Comparison of ENCODE assay signal across 13 cellular contexts in the genomic region with DNA sequence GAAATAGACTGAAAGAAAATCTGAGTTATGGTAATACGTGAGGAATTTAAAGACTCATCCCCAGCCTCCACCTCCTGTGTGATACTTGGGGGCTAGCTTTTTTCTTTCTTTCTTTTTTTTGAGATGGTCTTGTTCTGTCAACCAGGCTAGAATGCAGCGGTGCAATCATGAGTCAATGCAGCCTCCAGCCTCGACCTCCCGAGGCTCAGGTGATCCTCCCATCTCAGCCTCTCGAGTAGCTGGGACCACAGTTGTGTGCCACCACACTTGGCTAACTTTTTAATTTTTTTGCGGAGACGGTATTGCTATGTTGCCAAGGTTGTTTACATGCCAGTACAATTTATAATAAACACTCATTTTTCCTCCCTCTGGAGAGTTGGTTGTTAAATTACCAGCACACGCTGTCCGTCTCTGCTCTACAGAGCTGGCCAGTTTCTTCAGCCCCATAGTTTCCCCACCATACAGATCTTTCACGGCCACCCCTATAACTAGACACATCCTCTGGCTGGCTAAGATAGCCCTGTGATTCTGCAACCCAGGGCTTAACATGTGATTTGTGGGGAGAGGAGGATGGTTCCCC. TPM values are rescaled to one million over a fixed set of nuclear protein-coding genes. Genes with fewer than 3 reads are reported as not detected.
DNase-seq lines count a peak whose midpoint lies in the region; ATAC-seq and TF ChIP-seq lines count a peak whose summit lies in the region.
"Had no signal": no experiment of that assay in that cellular context is flagged by ENCODE, and none has a peak within 500 bp of the region (broad histone marks: within the 10 kb centered on the region; RNA-seq: fewer than 3 reads in every experiment).

No MANE protein-coding gene starts in this region.

- H3K79me2 ChIP-seq in Karpas-422 (ENCODE audit: low read length) (no peaks in the 10 kb centered on the region), mammary epithelial cell (ENCODE audit: insufficient read depth, low read length) (peaks cover 52% of the 10 kb centered on the region)

- CTCF ChIA-PET in activated naive CD4-positive, alpha-beta T cell treated with anti-CD3 and anti-CD28 coated beads for 36 hours (lab: Charles Lee) = interaction anchor here (0.6 kb wide), 1 partner anchor 19 kb away, joined by 3 read pairs; no protein-coding TSS in a partner anchor
- CTCF ChIA-PET in mammary epithelial cell (lab: Charles Lee; ENCODE audit: low non-redundant PET) = no interaction called here

- H3K9me3 ChIP-seq in Karpas-422 (ENCODE audit: low read length) (no peaks in the 10 kb centered on the region), mammary epithelial cell (replicated peaks; ENCODE audit: insufficient read depth, low read length) (no peaks in the 10 kb centered on the region)
- H3K9me3 ChIP-seq: body of pancreas had no signal

- dilution Hi-C loops in mammary epithelial cell (cut with HindIII; ENCODE audit: low sequenced_read_pairs) = loop anchor here (5.0 kb wide), 1 partner anchor 52 kb away; no protein-coding TSS in a partner anchor

- TF ChIP-seq CTCF in mammary epithelial cell (conservative IDR thresholded peaks at IDR 0.05 in 1 of 2, IDR thresholded peaks at IDR 0.05 in 1 of 2; ENCODE audit: extremely low read depth in 1 of 2, insufficient read depth in 1 of 2, low read depth in 1 of 2, low read length in 2 of 2) = no peak

- H2AFZ ChIP-seq in Karpas-422 (ENCODE audit: low read length) (no peak overlapping the region), mammary epithelial cell (ENCODE audit: low read depth, low read length) (no peak overlapping the region)
- H2AFZ ChIP-seq: GM23248 had no signal

- H3K36me3 Mint-ChIP-seq in activated naive CD4-positive, alpha-beta T cell treated with anti-CD3 and anti-CD28 coated beads, Interleukin-2, amount 50 U/mL, for 24 hours = no peaks in the 10 kb centered on the region
- no peaks in the 10 kb centered on the region for H3K36me3 Mint-ChIP-seq in activated naive CD4-positive, alpha-beta T cell treated with anti-CD3 and anti-CD28 coated beads for 36 hours (ENCODE audit: low read depth)
- peaks cover 8% of the 10 kb centered on the region for H3K36me3 Mint-ChIP-seq in activated naive CD8-positive, alpha-beta T cell treated with anti-CD3 and anti-CD28 coated beads, Interleukin-2, amount 10 ng/mL, durations not matched to agents 7 days and 5 days
- H3K36me3 Mint-ChIP-seq in stimulated activated memory B cell treated with anti-CD40 and anti-IgM and Interleukin-4, amounts not matched to agents 10 μg/mL and 1 μg/mL and 100 μg/mL, for 72 hours = peaks cover 34% of the 10 kb centered on the region

- H3K4me2 ChIP-seq in Karpas-422 (ENCODE audit: low read depth, low read length, poor library complexity, severe bottlenecking) = no peak overlapping the region
- no peak overlapping the region for H3K4me2 ChIP-seq in mammary epithelial cell (ENCODE audit: insufficient read depth, low read depth, low read length)

- no peak overlapping the region for H3K4me3 ChIP-seq in Karpas-422 (ENCODE audit: low read length)
- no peak overlapping the region for H3K4me3 ChIP-seq in mammary epithelial cell (replicated peaks in 1 of 3; ENCODE audit: insufficient read depth in 1 of 3, low read depth in 2 of 3, low read length in 3 of 3)
- H3K4me3 ChIP-seq: body of pancreas, GM23248 had no signal

- no peak overlapping the region for H3K9ac ChIP-seq in Karpas-422 (ENCODE audit: low read length)
- no peak overlapping the region for H3K9ac ChIP-seq in mammary epithelial cell (ENCODE audit: insufficient read depth, low read length)
- H3K9ac ChIP-seq: GM23248 had no signal

- peaks cover 36% of the 10 kb centered on the region for H3K4me1 Mint-ChIP-seq in activated naive CD4-positive, alpha-beta T cell treated with anti-CD3 and anti-CD28 coated beads, Interleukin-2, amount 50 U/mL, for 24 hours
- H3K4me1 Mint-ChIP-seq in activated naive CD4-positive, alpha-beta T cell treated with anti-CD3 and anti-CD28 coated beads for 36 hours (ENCODE audit: low read depth) = peaks cover 32% of the 10 kb centered on the region
- H3K4me1 Mint-ChIP-seq in activated naive CD8-positive, alpha-beta T cell treated with anti-CD3 and anti-CD28 coated beads, Interleukin-2, amount 10 ng/mL, durations not matched to agents 7 days and 5 days = peaks cover 44% of the 10 kb centered on the region
- peaks cover 49% of the 10 kb centered on the region for H3K4me1 Mint-ChIP-seq in stimulated activated memory B cell treated with anti-CD40 and anti-IgM and Interleukin-4, amounts not matched to agents 10 μg/mL and 1 μg/mL and 100 μg/mL, for 72 hours

- H3K27ac Mint-ChIP-seq in activated naive CD4-positive, alpha-beta T cell treated with anti-CD3 and anti-CD28 coated beads, Interleukin-2, amount 50 U/mL, for 24 hours = peak overlapping the region; percentile 17
- no peak overlapping the region for H3K27ac Mint-ChIP-seq in activated naive CD4-positive, alpha-beta T cell treated with anti-CD3 and anti-CD28 coated beads for 36 hours
- H3K27ac Mint-ChIP-seq in activated naive CD8-positive, alpha-beta T cell treated with anti-CD3 and anti-CD28 coated beads, Interleukin-2, amount 10 ng/mL, durations not matched to agents 7 days and 5 days = peak overlapping the region; percentile 76
- peak overlapping the region; percentile 88 for H3K27ac Mint-ChIP-seq in stimulated activated memory B cell treated with anti-CD40 and anti-IgM and Interleukin-4, amounts not matched to agents 10 μg/mL and 1 μg/mL and 100 μg/mL, for 72 hours

- H4K20me1 ChIP-seq in Karpas-422 (ENCODE audit: insufficient read depth, low read depth, low read length) (no peaks in the 10 kb centered on the region), mammary epithelial cell (ENCODE audit: insufficient read depth, low read length) (no peaks in the 10 kb centered on the region)

- no peak for ATAC-seq in activated naive CD8-positive, alpha-beta T cell treated with anti-CD3 and anti-CD28 coated beads, Interleukin-2, amount 10 ng/mL, durations not matched to agents 7 days and 5 days (ENCODE audit: low read depth)
- no peak for ATAC-seq in stimulated activated memory B cell treated with anti-CD40 and anti-IgM and Interleukin-4, amounts not matched to agents 10 μg/mL and 1 μg/mL and 100 μg/mL, for 72 hours
- ATAC-seq in HG02973 (IDR thresholded peaks at IDR 0.05; ENCODE audit: unreplicated experiment) = no peak
- ATAC-seq: body of pancreas, Panc1 had no signal

- H3K4me3 Mint-ChIP-seq in activated naive CD4-positive, alpha-beta T cell treated with anti-CD3 and anti-CD28 coated beads, Interleukin-2, amount 50 U/mL, for 24 hours = no peak overlapping the region
- no peak overlapping the region for H3K4me3 Mint-ChIP-seq in activated naive CD4-positive, alpha-beta T cell treated with anti-CD3 and anti-CD28 coated beads for 36 hours
- peak overlapping the region; percentile 51 for H3K4me3 Mint-ChIP-seq in activated naive CD8-positive, alpha-beta T cell treated with anti-CD3 and anti-CD28 coated beads, Interleukin-2, amount 10 ng/mL, durations not matched to agents 7 days and 5 days
- peak overlapping the region; percentile 25 for H3K4me3 Mint-ChIP-seq in stimulated activated memory B cell treated with anti-CD40 and anti-IgM and Interleukin-4, amounts not matched to agents 10 μg/mL and 1 μg/mL and 100 μg/mL, for 72 hours

- BruUV-seq in mammary epithelial cell (replicated peaks; lab: Mats Ljungman, UMichigan) = no TSS peak

- H3K27me3 ChIP-seq in Karpas-422 (ENCODE audit: low read length) = no peaks in the 10 kb centered on the region
- H3K27me3 ChIP-seq in mammary epithelial cell (ENCODE audit: insufficient read depth, low read length) = no peaks in the 10 kb centered on the region

- H3K36me3 ChIP-seq in Karpas-422 (ENCODE audit: insufficient read depth, low read length) (no peaks in the 10 kb centered on the region), mammary epithelial cell (ENCODE audit: insufficient read depth, low read length) (peaks cover 15% of the 10 kb centered on the region)

- in situ Hi-C loops in mammary epithelial cell (cut with MboI; ENCODE audit: low sequenced_read_pairs in 2 of 2) = no loop called here

- WGBS in mammary epithelial cell (ENCODE audit: low coverage, missing lambda C conversion rate) = 94% methylated on average over 10 of the region's 10 CpGs

- POLR2A ChIA-PET in activated naive CD8-positive, alpha-beta T cell treated with anti-CD3 and anti-CD28 coated beads, Interleukin-2, amount 10 ng/mL, durations not matched to agents 7 days and 5 days (lab: Charles Lee) = interaction anchor here (0.7 to 1.7 kb wide), 3 partner anchors 15 to 47 kb away, joined by 3 to 6 read pairs (median 4); no protein-coding TSS in a partner anchor

- intact Hi-C loops in activated naive CD4-positive, alpha-beta T cell treated with anti-CD3 and anti-CD28 coated beads for 36 hours (cut with micrococcal nuclease) = no loop called here
- intact Hi-C loops in mammary epithelial cell (cut with micrococcal nuclease) = no loop called here

- no peaks in the 10 kb centered on the region for H3K9me3 Mint-ChIP-seq in activated naive CD4-positive, alpha-beta T cell treated with anti-CD3 and anti-CD28 coated beads, Interleukin-2, amount 50 U/mL, for 24 hours
- H3K9me3 Mint-ChIP-seq in activated naive CD4-positive, alpha-beta T cell treated with anti-CD3 and anti-CD28 coated beads for 36 hours = no peaks in the 10 kb centered on the region
- H3K9me3 Mint-ChIP-seq in activated naive CD8-positive, alpha-beta T cell treated with anti-CD3 and anti-CD28 coated beads, Interleukin-2, amount 10 ng/mL, durations not matched to agents 7 days and 5 days = peaks cover 2% of the 10 kb centered on the region
- H3K9me3 Mint-ChIP-seq in stimulated activated memory B cell treated with anti-CD40 and anti-IgM and Interleukin-4, amounts not matched to agents 10 μg/mL and 1 μg/mL and 100 μg/mL, for 72 hours = peaks cover 3% of the 10 kb centered on the region

- H3K9me2 ChIP-seq in Karpas-422 (replicated peaks; ENCODE audit: insufficient read depth, low read length) = no peaks in the 10 kb centered on the region

- DNase-seq in activated naive CD4-positive, alpha-beta T cell treated with anti-CD3 and anti-CD28 coated beads for 36 hours = no peak
- DNase-seq in Karpas-422 (peak; percentile 40), mammary epithelial cell (no peak), A172 (ENCODE audit: low spot score) (no peak)
- no peak for DNase-seq in activated naive CD8-positive, alpha-beta T cell treated with anti-CD3 and anti-CD28 coated beads, Interleukin-2, amount 10 ng/mL, durations not matched to agents 7 days and 5 days
- DNase-seq: NCI-H1436 treated with DMSO at 0.1 percent for 48 hours had no signal

- H3K27me3 Mint-ChIP-seq in activated naive CD4-positive, alpha-beta T cell treated with anti-CD3 and anti-CD28 coated beads, Interleukin-2, amount 50 U/mL, for 24 hours = peaks cover 21% of the 10 kb centered on the region
- H3K27me3 Mint-ChIP-seq in activated naive CD4-positive, alpha-beta T cell treated with anti-CD3 and anti-CD28 coated beads for 36 hours (ENCODE audit: low read depth) = peaks cover 30% of the 10 kb centered on the region
- peaks cover 29% of the 10 kb centered on the region for H3K27me3 Mint-ChIP-seq in activated naive CD8-positive, alpha-beta T cell treated with anti-CD3 and anti-CD28 coated beads, Interleukin-2, amount 10 ng/mL, durations not matched to agents 7 days and 5 days
- no peaks in the 10 kb centered on the region for H3K27me3 Mint-ChIP-seq in stimulated activated memory B cell treated with anti-CD40 and anti-IgM and Interleukin-4, amounts not matched to agents 10 μg/mL and 1 μg/mL and 100 μg/mL, for 72 hours

- H3K4me1 ChIP-seq in Karpas-422 (ENCODE audit: low read length) (peaks cover 49% of the 10 kb centered on the region), mammary epithelial cell (ENCODE audit: insufficient read depth, low read length) (peaks cover 34% of the 10 kb centered on the region)

- H3K27ac ChIP-seq in Karpas-422 (ENCODE audit: low read length) = no peak overlapping the region
- H3K27ac ChIP-seq in mammary epithelial cell (ENCODE audit: insufficient read depth, low read depth, low read length) = no peak overlapping the region
- H3K27ac ChIP-seq: body of pancreas, GM23248 had no signal

RNA-seq across cellular contexts. Expression of a gene that starts 4.8 kb away (rescaled TPM):
- 1 to 10 TPM; 1.3 to 1.5 TPM for total RNA-seq in activated naive CD4-positive, alpha-beta T cell treated with anti-CD3 and anti-CD28 coated beads for 36 hours
- 10.3 and 14.5 TPM in 2 replicates for total RNA-seq in Karpas-422 (2014; rRNA removed; shearing (Covaris generic); ENCODE audit: low replicate concordance)
- 1 to 10 TPM; 2.6 to 3.7 TPM for total RNA-seq in activated naive CD8-positive, alpha-beta T cell treated with anti-CD3 and anti-CD28 coated beads, Interleukin-2, amount 10 ng/mL, durations not matched to agents 7 days and 5 days
- 10 to 100 TPM in 1 of 2 donors, 1 to 10 TPM in 1; 9.5 to 15.2 TPM for total RNA-seq in mammary epithelial cell
- 20.5 TPM for polyA plus RNA-seq in mammary epithelial cell
- 23.8 TPM for polyA minus RNA-seq in mammary epithelial cell
- not detected in 2 replicates for total RNA-seq in A172 (2014; rRNA removed; shearing (Covaris generic))

RNA-seq across cellular contexts. Expression of a gene that starts 33.5 kb away (rescaled TPM):
- 1 to 10 TPM; 6.4 to 7.0 TPM for total RNA-seq in activated naive CD4-positive, alpha-beta T cell treated with anti-CD3 and anti-CD28 coated beads for 36 hours
- 0.45 and 0.83 TPM in 2 replicates for total RNA-seq in Karpas-422 (2014; rRNA removed; shearing (Covaris generic); ENCODE audit: low replicate concordance)
- 10 to 100 TPM in 1 of 2 experiments, 1 to 10 TPM in 1; 8.7 to 11.6 TPM for total RNA-seq in activated naive CD8-positive, alpha-beta T cell treated with anti-CD3 and anti-CD28 coated beads, Interleukin-2, amount 10 ng/mL, durations not matched to agents 7 days and 5 days
- not detected for total RNA-seq in mammary epithelial cell
- polyA plus RNA-seq in mammary epithelial cell = 0.09 TPM
- polyA minus RNA-seq in mammary epithelial cell = not detected
- 9.1 and 12.6 TPM in 2 replicates for total RNA-seq in A172 (2014; rRNA removed; shearing (Covaris generic))
- total RNA-seq: glomerular endothelial cell, GM23248 had no signal
- polyA plus RNA-seq: GM23248 had no signal

RNA-seq across cellular contexts. Expression of a gene that starts 54.1 kb away (rescaled TPM):
- 10 to 100 TPM; 55.7 to 57.9 TPM for total RNA-seq in activated naive CD4-positive, alpha-beta T cell treated with anti-CD3 and anti-CD28 coated beads for 36 hours
- total RNA-seq in Karpas-422 (2014; rRNA removed; shearing (Covaris generic); ENCODE audit: low replicate concordance) = 19.2 and 32.0 TPM in 2 replicates
- 100 to 1,000 TPM; 126 to 130 TPM for total RNA-seq in activated naive CD8-positive, alpha-beta T cell treated with anti-CD3 and anti-CD28 coated beads, Interleukin-2, amount 10 ng/mL, durations not matched to agents 7 days and 5 days
- under 1 TPM in 1 of 2 donors, not detected in 1; 0.33 TPM for total RNA-seq in mammary epithelial cell
- 0.26 TPM for polyA plus RNA-seq in mammary epithelial cell
- not detected for polyA minus RNA-seq in mammary epithelial cell
- 0.17 TPM in 1 of 2 replicates, not detected in the other for total RNA-seq in A172 (2014; rRNA removed; shearing (Covaris generic))
- total RNA-seq: glomerular endothelial cell, GM23248 had no signal
- polyA plus RNA-seq: GM23248 had no signal

RNA-seq across cellular contexts. Expression of a gene that starts 55.3 kb away (rescaled TPM):
- 1 to 10 TPM; 3.1 to 3.7 TPM for total RNA-seq in activated naive CD4-positive, alpha-beta T cell treated with anti-CD3 and anti-CD28 coated beads for 36 hours
- 10.4 and 12.6 TPM in 2 replicates for total RNA-seq in Karpas-422 (2014; rRNA removed; shearing (Covaris generic); ENCODE audit: low replicate concordance)
- 1 to 10 TPM; 6.9 to 7.7 TPM for total RNA-seq in activated naive CD8-positive, alpha-beta T cell treated with anti-CD3 and anti-CD28 coated beads, Interleukin-2, amount 10 ng/mL, durations not matched to agents 7 days and 5 days
- 1 to 10 TPM in 1 of 2 donors, not detected in 1; 4.4 TPM for total RNA-seq in mammary epithelial cell
- 28.9 TPM for polyA plus RNA-seq in mammary epithelial cell
- polyA minus RNA-seq in mammary epithelial cell = 15.4 TPM
- total RNA-seq in A172 (2014; rRNA removed; shearing (Covaris generic)) = 22.7 and 57.3 TPM in 2 replicates
- total RNA-seq: body of pancreas, GM23248 had no signal

Comparison
In these comparisons a context has a peak if more than half of its experiments do, and no peak if none do; other contexts are left out.
1. H3K4me3 Mint-ChIP-seq: peak in activated naive CD8-positive, alpha-beta T cell treated with anti-CD3 and anti-CD28 coated beads, Interleukin-2, amount 10 ng/mL, durations not matched to agents 7 days and 5 days (single experiment) and stimulated activated memory B cell treated with anti-CD40 and anti-IgM and Interleukin-4, amounts not matched to agents 10 μg/mL and 1 μg/mL and 100 μg/mL, for 72 hours (single experiment); none in activated naive CD4-positive, alpha-beta T cell treated with anti-CD3 and anti-CD28 coated beads, Interleukin-2, amount 50 U/mL, for 24 hours (single experiment) and activated naive CD4-positive, alpha-beta T cell treated with anti-CD3 and anti-CD28 coated beads for 36 hours (single experiment).
2. RNA of a gene that starts 54.1 kb away (total RNA-seq): 126 to 130 TPM in activated naive CD8-positive, alpha-beta T cell treated with anti-CD3 and anti-CD28 coated beads, Interleukin-2, amount 10 ng/mL, durations not matched to agents 7 days and 5 days, 55.7 to 57.9 TPM in activated naive CD4-positive, alpha-beta T cell treated with anti-CD3 and anti-CD28 coated beads for 36 hours and 19.2 to 32.0 TPM in Karpas-422; 0.33 TPM in mammary epithelial cell and 0.17 TPM in A172; every median in the first group is over 10 times any median in the second.